1 cellular context compared by ENCODE assay signal in the genomic region with DNA sequence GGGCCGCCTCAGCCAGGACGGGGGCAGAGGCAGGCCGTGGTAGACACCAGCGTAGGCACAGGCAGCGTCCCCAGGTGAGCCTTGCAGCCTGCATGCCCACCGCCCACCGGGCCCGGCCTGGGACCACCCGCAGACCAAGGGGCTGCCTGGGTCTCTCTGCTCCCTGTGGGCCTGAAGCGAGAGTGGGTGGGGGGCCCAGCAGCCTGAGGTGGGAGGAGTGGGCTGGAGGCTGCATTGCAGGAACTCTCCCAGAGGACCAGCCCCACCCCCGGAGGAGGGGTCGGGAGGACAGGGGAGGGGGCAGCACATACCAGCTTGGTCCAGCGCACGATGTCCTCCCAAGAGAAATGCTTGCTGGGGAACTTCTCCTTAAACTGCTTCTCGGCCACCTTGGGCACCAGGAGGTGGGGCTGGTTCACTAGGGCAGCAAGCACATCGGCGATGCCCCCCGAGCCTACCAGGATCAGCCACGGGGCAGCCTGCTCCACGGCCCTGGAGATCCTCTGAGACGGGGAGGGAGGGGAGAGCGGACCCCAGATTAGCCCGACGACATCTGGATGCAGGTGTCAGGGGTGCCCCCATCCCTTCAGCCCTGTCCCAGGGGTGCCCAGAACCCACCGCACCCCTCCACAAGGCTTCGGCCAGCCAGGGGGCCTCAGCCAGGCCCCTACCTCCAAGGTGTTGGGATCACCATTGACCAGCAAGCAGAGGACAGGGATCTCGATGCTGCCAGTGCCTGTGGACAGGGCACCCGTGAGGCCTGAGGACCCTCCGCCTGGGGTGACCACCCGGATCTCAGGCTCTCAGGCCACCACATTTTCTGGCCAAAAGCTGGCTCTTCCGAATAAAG.
TF ChIP-seq lines count a peak whose summit lies in the region.

No MANE protein-coding gene starts in this region.

TF ChIP-seq in IMR-90, 13 proteins besides CTCF, POLR2A, EP300 and RAD21 (continued from another document):
- TF ChIP-seq, protein P1, sequence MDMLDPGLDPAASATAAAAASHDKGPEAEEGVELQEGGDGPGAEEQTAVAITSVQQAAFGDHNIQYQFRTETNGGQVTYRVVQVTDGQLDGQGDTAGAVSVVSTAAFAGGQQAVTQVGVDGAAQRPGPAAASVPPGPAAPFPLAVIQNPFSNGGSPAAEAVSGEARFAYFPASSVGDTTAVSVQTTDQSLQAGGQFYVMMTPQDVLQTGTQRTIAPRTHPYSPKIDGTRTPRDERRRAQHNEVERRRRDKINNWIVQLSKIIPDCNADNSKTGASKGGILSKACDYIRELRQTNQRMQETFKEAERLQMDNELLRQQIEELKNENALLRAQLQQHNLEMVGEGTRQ (IDR thresholded peaks at IDR 0.05; ENCODE audit: low read depth, low read length): no peak
